ENCODE assay signal across 10 cellular contexts in genomic region chr12:89710873-89711179, GRCh38. TPM values are rescaled to one million over a fixed set of nuclear protein-coding genes. Genes with fewer than 3 reads are reported as not detected.
DNase-seq lines count a peak whose midpoint lies in the region; ATAC-seq and TF ChIP-seq lines count a peak whose summit lies in the region.
"Had no signal": no experiment of that assay in that cellular context is flagged by ENCODE, and none has a peak within 500 bp of the region (broad histone marks: within the 10 kb centered on the region; RNA-seq: fewer than 3 reads in every experiment).

No MANE protein-coding gene starts in this region.

- DNase-seq in HFF-Myc (ENCODE audit: extremely low read depth, low read depth) (no peak), NCI-H1694 (lab: John Stamatoyannopoulos, UW) (no peak), foreskin melanocyte (no peak), GM19240 (ENCODE audit: insufficient read length, low spot score) (no peak)
- DNase-seq: DMS79 had no signal

- TF ChIP-seq CTCF in HFF-Myc (IDR thresholded peaks at IDR 0.05; ENCODE audit: low read depth, low read length, missing control alignments) = no peak
- TF ChIP-seq CTCF in brain (conservative IDR thresholded peaks at IDR 0.05) = no peak

- peaks cover 23% of the 10 kb centered on the region for H3K4me1 Mint-ChIP-seq in brain

- H3K4me1 ChIP-seq in ACC112 (ENCODE audit: control insufficient read depth, insufficient read depth, low read length, unreplicated experiment) (peaks cover 16% of the 10 kb centered on the region), muscle layer of colon (ENCODE audit: insufficient read depth, low read length) (peaks cover 15% of the 10 kb centered on the region)

- no peak for ATAC-seq in GM21381 (IDR thresholded peaks at IDR 0.05; ENCODE audit: unreplicated experiment)
- ATAC-seq: foreskin keratinocyte had no signal

- H3K27ac Mint-ChIP-seq in brain = peak overlapping the region in 3 of 5 experiments; percentile 30 to 98 (median 97)

- H3K9me3 ChIP-seq in muscle layer of colon (ENCODE audit: low read length) = no peaks in the 10 kb centered on the region

- H3K27me3 Mint-ChIP-seq in brain = peaks cover 39% of the 10 kb centered on the region

- peaks cover 3 to 17% (median 7%) of the 10 kb centered on the region in 5 experiments for H3K9me3 Mint-ChIP-seq in brain

- H3K27ac ChIP-seq in ACC112 (ENCODE audit: low read depth, low read length) = peak overlapping the region; percentile 97
- no peak overlapping the region for H3K27ac ChIP-seq in muscle layer of colon (ENCODE audit: low read depth, low read length)

- H3K9ac ChIP-seq in muscle layer of colon (ENCODE audit: low read length) = no peak overlapping the region

- H2AFZ ChIP-seq in ACC112 (ENCODE audit: low read length, unreplicated experiment) = no peak overlapping the region

- H3K27me3 ChIP-seq in ACC112 (ENCODE audit: insufficient read depth, low read length) (no peaks in the 10 kb centered on the region), muscle layer of colon (ENCODE audit: control insufficient read depth in 1 of 2, insufficient read depth in 2 of 2, low read length in 2 of 2) (no peaks in the 10 kb centered on the region)
- H3K27me3 ChIP-seq: foreskin keratinocyte had no signal

- H3K4me3 Mint-ChIP-seq in brain = peak overlapping the region; percentile 90 to 96 (median 95)

- H3K36me3 ChIP-seq in ACC112 (ENCODE audit: insufficient read depth, low read length) (no peaks in the 10 kb centered on the region), muscle layer of colon (ENCODE audit: insufficient read depth, low read length) (no peaks in the 10 kb centered on the region)

- H3K36me3 Mint-ChIP-seq in brain = no peaks in the 10 kb centered on the region

- H3K79me2 ChIP-seq in ACC112 (ENCODE audit: control insufficient read depth, insufficient read depth, low read length, unreplicated experiment) = peaks cover 38% of the 10 kb centered on the region

- H3K4me3 ChIP-seq in ACC112 (ENCODE audit: low read depth, low read length) (peak overlapping the region; percentile 89), HFF-Myc (replicated peaks; ENCODE audit: low read depth, low read length) (peak overlapping the region; percentile 88), muscle layer of colon (ENCODE audit: low read depth in 1 of 2, low read length in 2 of 2) (peak overlapping the region; percentile 84 to 91)

RNA-seq across cellular contexts. Expression of gene ATP2B1, which starts 2.2 kb away (rescaled TPM):
- polyA plus RNA-seq in brain (ENCODE audit: insufficient read depth, low read depth, low replicate concordance) = 12.0 TPM
